In genomic region chr12:56941299-56942017, GRCh38 we compare ENCODE assay signal across 8 cellular contexts. TPM values are rescaled to one million over a fixed set of nuclear protein-coding genes. Genes with fewer than 3 reads are reported as not detected.
DNase-seq lines count a peak whose midpoint lies in the region; ATAC-seq, FAIRE-seq and TF ChIP-seq lines count a peak whose summit lies in the region.

No MANE protein-coding gene starts in this region.

- TF ChIP-seq CTCF in chondrocyte (IDR thresholded peaks at IDR 0.05), result no peak
- no peak for TF ChIP-seq CTCF in pancreas (IDR thresholded peaks at IDR 0.05)

- intact Hi-C loops in pancreas (cut with DNase I), result no loop called here

- no peak for FAIRE-seq in pancreas (lab: Jason Lieb, UNC)

- peaks cover 15% of the 10 kb centered on the region for H3K4me1 Mint-ChIP-seq in chondrocyte (ENCODE audit: low read depth)

- H3K9me3 ChIP-seq in pancreas, result no peaks in the 10 kb centered on the region

- WGBS in pancreas, 2 donors, result 48 to 50% methylated on average over 3 of the region's 3 CpGs

- no peak overlapping the region for H3K4me3 Mint-ChIP-seq in chondrocyte (ENCODE audit: unreplicated experiment)

- H3K27ac Mint-ChIP-seq in chondrocyte (ENCODE audit: unreplicated experiment), result peak overlapping the region; percentile 93

- DNase-seq in G401 (ENCODE audit: low spot score), result peak; percentile 19
- peak; percentile 20 for DNase-seq in HS-27A (ENCODE audit: low read depth)
- no peak for DNase-seq in chondrocyte (ENCODE audit: low spot score)
- no peak for DNase-seq in pancreas
- DNase-seq in foreskin melanocyte, result no peak
- no peak for DNase-seq in stimulated activated naive CD4-positive, alpha-beta T cell (lab: John Stamatoyannopoulos, UW)

- H3K36me3 Mint-ChIP-seq in chondrocyte (ENCODE audit: low read depth), result no peaks in the 10 kb centered on the region

- no peaks in the 10 kb centered on the region for H3K4me1 ChIP-seq in pancreas

- no peak overlapping the region for H3K27ac ChIP-seq in pancreas

- H3K36me3 ChIP-seq in pancreas, result no peaks in the 10 kb centered on the region

- peaks cover 6% of the 10 kb centered on the region for H3K27me3 Mint-ChIP-seq in chondrocyte (ENCODE audit: low read depth)

- H3K27me3 ChIP-seq in pancreas, result no peaks in the 10 kb centered on the region

- peaks cover 6% of the 10 kb centered on the region for H3K9me3 Mint-ChIP-seq in chondrocyte (ENCODE audit: low read depth)

- no peak overlapping the region for H3K4me3 ChIP-seq in pancreas

- in situ Hi-C loops in G401 (cut with HindIII; ENCODE audit: low sequenced_read_pairs), result no loop called here

- ATAC-seq in pancreas (peak in 3 of 4 donors; percentile 31 to 66 (median 37)), GM19324 (IDR thresholded peaks at IDR 0.05; ENCODE audit: low FRiP score, unreplicated experiment) (no peak), HG02938 (IDR thresholded peaks at IDR 0.05; ENCODE audit: unreplicated experiment) (no peak)

RNA-seq across cellular contexts. Expression of gene SDR9C7, which starts 7.2 kb away (rescaled TPM):
- total RNA-seq in G401 (2014; rRNA removed; shearing (Covaris generic)), result not detected in 2 replicates
- total RNA-seq in chondrocyte (not detected in 3 replicates), pancreas (not detected)
- polyA plus RNA-seq in pancreas, result not detected

RNA-seq across cellular contexts. Expression of gene RDH16, which starts 15.9 kb away (rescaled TPM):
- not detected in 2 replicates for total RNA-seq in G401 (2014; rRNA removed; shearing (Covaris generic))
- total RNA-seq in chondrocyte, result 0.10 TPM in 1 of 3 replicates, not detected in the others
- under 1 TPM; 0.08 to 0.35 (median 0.25) TPM for total RNA-seq in pancreas
- polyA plus RNA-seq in pancreas, result under 1 TPM; 0.77 to 0.84 TPM

Comparison
In these comparisons a context has a peak if more than half of its experiments do, and no peak if none do; other contexts are left out.
1. DNase-seq: peak in G401 (single experiment) and HS-27A (single experiment); none in chondrocyte (single experiment), pancreas (0 of 6), foreskin melanocyte (single experiment) and stimulated activated naive CD4-positive, alpha-beta T cell (0 of 6).
2. ATAC-seq: peak in pancreas (3 of 4); none in GM19324 (single experiment) and HG02938 (single experiment).